Comparison of ENCODE assay signal across 17 cellular contexts in the genomic region with DNA sequence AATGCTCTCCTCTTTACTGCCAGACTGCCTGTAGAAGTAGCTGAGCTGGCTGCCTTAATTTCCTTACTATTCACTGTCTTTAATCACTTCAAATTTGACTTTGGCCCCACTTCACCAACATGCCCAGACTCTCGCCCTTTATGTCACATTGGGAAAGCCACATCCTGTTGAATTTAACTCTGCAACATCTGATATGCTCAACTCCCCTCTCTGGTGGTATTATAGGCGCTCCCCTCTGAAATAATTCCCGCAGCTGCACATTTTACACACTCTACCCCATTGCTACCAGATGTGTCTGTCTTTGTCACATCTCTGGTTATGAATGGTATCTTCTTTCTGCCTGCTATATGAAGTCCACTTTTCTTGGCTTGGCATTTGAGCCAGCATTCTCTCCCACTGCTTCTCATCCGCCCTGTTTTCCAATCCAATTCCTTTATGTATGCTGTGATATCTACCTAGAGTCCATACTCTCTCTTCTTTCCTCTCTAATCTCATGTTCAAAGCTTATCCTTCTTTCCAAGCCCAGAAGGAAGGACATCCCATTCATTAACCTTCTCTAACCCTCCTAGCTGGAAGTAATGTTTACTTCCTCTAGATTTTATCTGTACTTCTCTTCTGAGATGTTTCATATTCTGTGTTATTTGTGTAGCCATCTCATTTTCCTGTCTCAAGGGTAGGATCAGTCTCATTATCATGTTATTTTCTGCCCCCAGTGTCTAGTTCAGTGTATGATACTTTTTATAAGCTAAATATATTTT.
DNase-seq lines count a peak whose midpoint lies in the region; ATAC-seq and TF ChIP-seq lines count a peak whose summit lies in the region.
"Had no signal": no experiment of that assay in that cellular context is flagged by ENCODE, and none has a peak within 500 bp of the region (broad histone marks: within the 10 kb centered on the region; RNA-seq: fewer than 3 reads in every experiment).

No MANE protein-coding gene starts in this region.

- H3K27me3 ChIP-seq in CD8-positive, alpha-beta T cell (ENCODE audit: insufficient read depth, low read length): no peaks in the 10 kb centered on the region
- H3K27me3 ChIP-seq in stomach: no peaks in the 10 kb centered on the region
- H3K27me3 ChIP-seq: adrenal gland, gastrocnemius medialis, right atrium auricular region, suprapubic skin had no signal

- DNase-seq in CD8-positive, alpha-beta T cell: no peak
- DNase-seq in UCSD-AML1 (lab: John Stamatoyannopoulos, UW; ENCODE audit: unreplicated experiment) (peak; percentile 8), glutamatergic neuron (no peak), stomach (no peak), T1000 (lab: John Stamatoyannopoulos, UW) (no peak), NCI-H187 treated with DMSO at 0.1 percent for 48 hours (lab: John Stamatoyannopoulos, UW) (no peak)
- DNase-seq: activated CD4-positive, alpha-beta T cell treated with anti-CD3 and anti-CD28 coated beads for 48 hours; activated T-cell treated with anti-CD3 and anti-CD28 coated beads, Interleukin-2, amount 50 U/mL, for 1 hour; adrenal gland; DMS 273 treated with DMSO at 0.1 percent for 48 hours; gastrocnemius medialis; MV-4-11; PC-9 had no signal

- TF ChIP-seq POLR2A in stomach (IDR thresholded peaks at IDR 0.05): no peak

- CTCF ChIA-PET in CD8-positive, alpha-beta T cell (lab: Charles Lee): interaction anchor here (1.5 kb wide), 1 partner anchor 40 kb away, joined by 3 read pairs; no protein-coding TSS in a partner anchor

- H3K36me3 Mint-ChIP-seq in CD8-positive, alpha-beta T cell: no peaks in the 10 kb centered on the region
- H3K36me3 Mint-ChIP-seq in glutamatergic neuron (ENCODE audit: unreplicated experiment): no peaks in the 10 kb centered on the region

- no peak overlapping the region for H3K4me3 ChIP-seq in CD8-positive, alpha-beta T cell (ENCODE audit: low read depth, low read length)
- no peak overlapping the region for H3K4me3 ChIP-seq in stomach
- H3K4me3 ChIP-seq: adrenal gland, gastrocnemius medialis, PC-9, right atrium auricular region, suprapubic skin had no signal

- no peak for ATAC-seq in CD8-positive, alpha-beta T cell
- ATAC-seq in HG02759 (IDR thresholded peaks at IDR 0.05; ENCODE audit: unreplicated experiment) (peak; percentile 45), HG03135 (IDR thresholded peaks at IDR 0.05; ENCODE audit: unreplicated experiment) (no peak)
- ATAC-seq: gastrocnemius medialis had no signal

- no peaks in the 10 kb centered on the region for H3K9me3 Mint-ChIP-seq in CD8-positive, alpha-beta T cell
- H3K9me3 Mint-ChIP-seq in glutamatergic neuron (ENCODE audit: unreplicated experiment): peaks cover 3% of the 10 kb centered on the region

- H3K4me1 ChIP-seq in CD8-positive, alpha-beta T cell (ENCODE audit: insufficient read depth, low read length): peaks cover 15% of the 10 kb centered on the region
- peaks cover 0 to 34% (median 27%) of the 10 kb centered on the region in 4 donors for H3K4me1 ChIP-seq in stomach

- peak overlapping the region; percentile 0 for H3K4me3 Mint-ChIP-seq in CD8-positive, alpha-beta T cell
- H3K4me3 Mint-ChIP-seq in glutamatergic neuron (ENCODE audit: unreplicated experiment): peak overlapping the region; percentile 31

- no peaks in the 10 kb centered on the region for H3K27me3 Mint-ChIP-seq in CD8-positive, alpha-beta T cell (ENCODE audit: low read depth)
- H3K27me3 Mint-ChIP-seq in glutamatergic neuron (ENCODE audit: unreplicated experiment): peaks cover 4% of the 10 kb centered on the region

- no peaks in the 10 kb centered on the region for H3K9me3 ChIP-seq in CD8-positive, alpha-beta T cell (ENCODE audit: low read length)
- H3K9me3 ChIP-seq in stomach: no peaks in the 10 kb centered on the region
- H3K9me3 ChIP-seq: adrenal gland, gastrocnemius medialis, right atrium auricular region, suprapubic skin had no signal

- POLR2A ChIA-PET in CD8-positive, alpha-beta T cell (lab: Charles Lee): interaction anchor here (0.6 kb wide), 1 partner anchor 12 kb away, joined by 3 read pairs; no protein-coding TSS in a partner anchor

- intact Hi-C loops in CD8-positive, alpha-beta T cell (cut with DNase I, micrococcal nuclease): no loop called here
- intact Hi-C loops in stomach (cut with DNase I; ENCODE audit: low total_unique reads): no loop called here

- no peaks in the 10 kb centered on the region for H3K36me3 ChIP-seq in CD8-positive, alpha-beta T cell (ENCODE audit: insufficient read depth, low read length)
- H3K36me3 ChIP-seq in stomach: no peaks in the 10 kb centered on the region
- H3K36me3 ChIP-seq: adrenal gland, gastrocnemius medialis, right atrium auricular region, suprapubic skin had no signal

- WGBS in stomach, 5 donors: 74 to 82% (median 80%) methylated on average over 4 of the region's 4 CpGs

- no peak overlapping the region for H3K27ac Mint-ChIP-seq in CD8-positive, alpha-beta T cell
- peak overlapping the region; percentile 3 for H3K27ac Mint-ChIP-seq in glutamatergic neuron (ENCODE audit: unreplicated experiment)

- TF ChIP-seq CTCF in CD8-positive, alpha-beta T cell (IDR thresholded peaks at IDR 0.05): no peak
- TF ChIP-seq CTCF in glutamatergic neuron (IDR thresholded peaks at IDR 0.05; ENCODE audit: partially characterized antibody, unreplicated experiment) (no peak), stomach (IDR thresholded peaks at IDR 0.05) (no peak)

- peaks cover 26% of the 10 kb centered on the region for H3K4me1 Mint-ChIP-seq in CD8-positive, alpha-beta T cell (ENCODE audit: low read depth)
- H3K4me1 Mint-ChIP-seq in glutamatergic neuron (ENCODE audit: low read depth, unreplicated experiment): peaks cover 69% of the 10 kb centered on the region

- no peak overlapping the region for H3K27ac ChIP-seq in CD8-positive, alpha-beta T cell (ENCODE audit: low read depth, low read length)
- H3K27ac ChIP-seq in stomach: no peak overlapping the region
- H3K27ac ChIP-seq: adrenal gland, gastrocnemius medialis, PC-9, right atrium auricular region, suprapubic skin had no signal

- no peak for TF ChIP-seq EP300 in stomach (IDR thresholded peaks at IDR 0.05)
